ENCODE assay signal across 9 cellular contexts in the genomic region with DNA sequence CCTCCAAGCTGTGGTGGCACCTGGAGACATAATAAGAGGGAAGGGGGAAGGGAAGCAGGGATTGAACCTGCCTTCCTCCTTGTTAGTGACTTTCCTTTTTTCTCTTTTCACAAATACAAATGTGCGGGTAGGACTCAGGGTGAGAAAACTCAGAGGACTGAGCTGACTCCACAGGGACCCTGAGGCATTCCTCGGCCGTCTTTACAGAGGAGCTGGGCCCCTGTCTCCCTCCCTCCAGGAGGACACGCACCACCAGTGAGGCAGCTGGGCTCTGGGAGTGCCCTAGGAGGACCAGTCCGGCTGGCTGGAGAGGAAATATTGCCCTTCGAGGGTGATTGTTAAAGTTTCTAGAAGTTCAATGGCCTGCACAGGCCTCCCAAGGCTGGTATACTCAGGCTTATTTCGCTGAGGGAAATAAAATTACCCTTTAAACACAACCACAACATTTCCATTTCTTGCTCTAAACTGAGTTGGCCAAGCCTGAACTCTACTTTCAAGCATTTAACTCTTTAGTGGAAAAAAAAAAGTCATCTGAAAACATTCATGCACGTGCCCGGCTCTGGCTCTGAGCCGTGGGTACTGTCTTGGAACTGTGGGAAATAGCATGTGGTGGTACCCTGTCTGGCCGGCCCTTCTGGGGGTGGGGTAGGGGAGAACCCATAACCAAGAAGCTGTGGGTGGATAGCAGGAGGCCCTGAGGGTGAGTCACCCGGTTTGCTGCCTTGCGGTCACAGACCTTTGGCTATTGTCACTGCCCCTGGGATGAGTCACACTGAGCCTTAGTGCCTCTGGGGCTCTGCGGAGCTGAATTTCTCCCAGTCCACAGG.
A peak's percentile ranks its signal among the peaks of the same experiment; 100 is the strongest.
DNase-seq lines count a peak whose midpoint lies in the region; ATAC-seq and TF ChIP-seq lines count a peak whose summit lies in the region.
"Had no signal": no experiment of that assay in that cellular context is flagged by ENCODE, and none has a peak within 500 bp of the region (broad histone marks: within the 10 kb centered on the region; RNA-seq: fewer than 3 reads in every experiment).

No MANE protein-coding gene starts in this region.

- no peaks in the 10 kb centered on the region for H3K4me1 ChIP-seq in mucosa of descending colon (ENCODE audit: low read depth)
- no peaks in the 10 kb centered on the region for H3K4me1 ChIP-seq in CD8-positive, alpha-beta memory T cell (ENCODE audit: insufficient read depth, low read length)

- peaks cover 0 to 2% (median 0%) of the 10 kb centered on the region in 5 donors for H3K9me3 Mint-ChIP-seq in CD8-positive, alpha-beta memory T cell
- H3K9me3 Mint-ChIP-seq: stimulated activated naive CD8-positive, alpha-beta T cell treated with anti-CD3 and anti-CD28 coated beads, Interleukin-15, Interleukin-2, amounts not matched to agents 100 ng/mL and 50 ng/mL, for 24 hours had no signal

- no peak overlapping the region for H3K4me3 Mint-ChIP-seq in CD8-positive, alpha-beta memory T cell
- H3K4me3 Mint-ChIP-seq: stimulated activated naive CD8-positive, alpha-beta T cell treated with anti-CD3 and anti-CD28 coated beads, Interleukin-15, Interleukin-2, amounts not matched to agents 100 ng/mL and 50 ng/mL, for 24 hours had no signal

- CTCF ChIA-PET in CD8-positive, alpha-beta memory T cell (lab: Charles Lee): no interaction called here

- H3K27ac Mint-ChIP-seq in CD8-positive, alpha-beta memory T cell: peak overlapping the region in 1 of 8 donors; percentile 81
- H3K27ac Mint-ChIP-seq: stimulated activated naive CD8-positive, alpha-beta T cell treated with anti-CD3 and anti-CD28 coated beads, Interleukin-15, Interleukin-2, amounts not matched to agents 100 ng/mL and 50 ng/mL, for 24 hours had no signal

- H3K4me1 Mint-ChIP-seq in CD8-positive, alpha-beta memory T cell: no peaks in the 10 kb centered on the region

- ATAC-seq in HG02938 (IDR thresholded peaks at IDR 0.05; ENCODE audit: unreplicated experiment) (peak; percentile 83), mucosa of descending colon (peak; percentile 54)

- TF ChIP-seq CTCF in GM06990 (IDR thresholded peaks at IDR 0.05; ENCODE audit: insufficient read depth, low read length, poor library complexity, severe bottlenecking) (no peak), mucosa of descending colon (IDR thresholded peaks at IDR 0.05) (no peak)

- H3K27me3 Mint-ChIP-seq in CD8-positive, alpha-beta memory T cell: peaks cover 21 to 25% of the 10 kb centered on the region in 2 donors

- H3K36me3 Mint-ChIP-seq in CD8-positive, alpha-beta memory T cell: no peaks in the 10 kb centered on the region

- no peaks in the 10 kb centered on the region; the same call in 1 of the 2 replicates for H3K27me3 ChIP-seq in GM06990 (replicated peaks; ENCODE audit: control insufficient read depth, insufficient read depth, low read length)
- no peaks in the 10 kb centered on the region for H3K27me3 ChIP-seq in CD8-positive, alpha-beta memory T cell (ENCODE audit: insufficient read depth, low read length, poor library complexity, severe bottlenecking)

- no peak overlapping the region for H3K27ac ChIP-seq in CD8-positive, alpha-beta memory T cell (ENCODE audit: low read depth, low read length)

- POLR2A ChIA-PET in CD8-positive, alpha-beta memory T cell (lab: Charles Lee): no interaction called here

- no peaks in the 10 kb centered on the region for H3K9me3 ChIP-seq in mucosa of descending colon
- H3K9me3 ChIP-seq in CD8-positive, alpha-beta memory T cell (ENCODE audit: low read length): no peaks in the 10 kb centered on the region

- intact Hi-C loops in mucosa of descending colon (cut with DNase I, micrococcal nuclease): no loop called here

- no peak overlapping the region for H3K4me3 ChIP-seq in GM06990 (replicated peaks; ENCODE audit: low read depth, low read length)
- no peak overlapping the region for H3K4me3 ChIP-seq in mucosa of descending colon
- H3K4me3 ChIP-seq in CD8-positive, alpha-beta memory T cell (ENCODE audit: low read length): no peak overlapping the region

- H3K36me3 ChIP-seq in GM06990 (ENCODE audit: control insufficient read depth, insufficient read depth, low read length) (no peaks in the 10 kb centered on the region), mucosa of descending colon (ENCODE audit: low read depth) (no peaks in the 10 kb centered on the region)
- H3K36me3 ChIP-seq in CD8-positive, alpha-beta memory T cell (ENCODE audit: insufficient read depth, low read length): no peaks in the 10 kb centered on the region

- peak; percentile 11 for DNase-seq in GM06990 (ENCODE audit: extremely low read depth, insufficient read length)
- DNase-seq in amniotic epithelial cell (ENCODE audit: low read depth): peak; percentile 53
- no peak for DNase-seq in mucosa of descending colon
- DNase-seq in GF-D8 (lab: John Stamatoyannopoulos, UW): no peak
- no peak for DNase-seq in cerebellar cortex (ENCODE audit: low spot score)
- no peak for DNase-seq in KG1 (lab: John Stamatoyannopoulos, UW)
- DNase-seq in CD8-positive, alpha-beta memory T cell: no peak

Comparison
In these comparisons a context has a peak if more than half of its experiments do, and no peak if none do; other contexts are left out.
1. DNase-seq: peak in GM06990 (single experiment) and amniotic epithelial cell (single experiment); none in mucosa of descending colon (0 of 3), GF-D8 (single experiment), cerebellar cortex (single experiment), KG1 (single experiment) and CD8-positive, alpha-beta memory T cell (0 of 5).